In the genomic region with DNA sequence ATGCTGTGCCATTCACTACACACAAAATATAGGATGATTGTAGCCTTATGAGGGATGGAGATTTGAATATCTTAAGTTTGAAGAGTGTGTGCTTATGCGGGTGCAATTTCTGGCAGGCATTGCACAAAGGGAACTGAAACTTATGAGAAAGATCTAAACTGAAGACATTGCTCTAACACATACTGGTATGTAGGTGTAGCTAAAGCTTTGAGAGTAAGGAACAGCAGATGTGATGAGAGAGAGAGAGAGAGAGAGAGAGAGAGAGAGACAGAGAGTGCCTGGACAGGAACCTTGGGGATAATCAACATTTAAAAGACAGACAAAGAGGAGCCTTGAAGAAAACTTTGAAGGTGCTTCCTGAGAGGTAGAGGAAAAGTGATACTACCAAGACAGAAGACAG, we compare ENCODE assay signal across 8 cellular contexts.
DNase-seq lines count a peak whose midpoint lies in the region; ATAC-seq and TF ChIP-seq lines count a peak whose summit lies in the region.

No MANE protein-coding gene starts in this region.

- intact Hi-C loops in activated CD4-positive, alpha-beta T cell treated with anti-CD3 and anti-CD28 coated beads for 36 hours (cut with DNase I, micrococcal nuclease): loop anchor here in 1 of 2 experiments (10.0 kb wide), 1 partner anchor 1509 kb away; no protein-coding TSS in a partner anchor
- intact Hi-C loops in activated CD4-positive, alpha-beta T cell treated with anti-CD3 and anti-CD28 coated beads, Interleukin-2, amount 10 ng/mL, durations not matched to agents 24 days and 14 days (cut with micrococcal nuclease): loop anchor here (10.0 kb wide), 1 partner anchor 339 kb away; no protein-coding TSS in a partner anchor
- intact Hi-C loops in MCF 10A (cut with micrococcal nuclease): loop anchor here (10.0 kb wide), 2 partner anchors 219 to 421 kb away; no protein-coding TSS in a partner anchor
- intact Hi-C loops in mucosa of descending colon (cut with DNase I, micrococcal nuclease): no loop called here

- peak; percentile 64 for ATAC-seq in activated CD4-positive, alpha-beta T cell treated with anti-CD3 and anti-CD28 coated beads for 36 hours
- peak; percentile 98 for ATAC-seq in GM21737 (IDR thresholded peaks at IDR 0.05; ENCODE audit: unreplicated experiment)
- peak; percentile 98 for ATAC-seq in HG03280 (IDR thresholded peaks at IDR 0.05; ENCODE audit: unreplicated experiment)
- peak; percentile 87 for ATAC-seq in stimulated activated memory B cell treated with anti-CD40 and anti-IgM and Interleukin-4, amounts not matched to agents 10 μg/mL and 1 μg/mL and 100 μg/mL, for 72 hours
- no peak for ATAC-seq in mucosa of descending colon

- H3K27me3 Mint-ChIP-seq in activated CD4-positive, alpha-beta T cell treated with anti-CD3 and anti-CD28 coated beads for 36 hours: no peaks in the 10 kb centered on the region
- peaks cover 4% of the 10 kb centered on the region for H3K27me3 Mint-ChIP-seq in activated CD4-positive, alpha-beta T cell treated with anti-CD3 and anti-CD28 coated beads, Interleukin-2, amount 10 ng/mL, durations not matched to agents 24 days and 14 days
- no peaks in the 10 kb centered on the region for H3K27me3 Mint-ChIP-seq in stimulated activated memory B cell treated with anti-CD40 and anti-IgM and Interleukin-4, amounts not matched to agents 10 μg/mL and 1 μg/mL and 100 μg/mL, for 72 hours
- H3K27me3 Mint-ChIP-seq in MCF 10A (ENCODE audit: insufficient read depth, unreplicated experiment): no peaks in the 10 kb centered on the region

- H3K27ac Mint-ChIP-seq in activated CD4-positive, alpha-beta T cell treated with anti-CD3 and anti-CD28 coated beads for 36 hours: no peak overlapping the region
- no peak overlapping the region for H3K27ac Mint-ChIP-seq in activated CD4-positive, alpha-beta T cell treated with anti-CD3 and anti-CD28 coated beads, Interleukin-2, amount 10 ng/mL, durations not matched to agents 24 days and 14 days
- no peak overlapping the region for H3K27ac Mint-ChIP-seq in stimulated activated memory B cell treated with anti-CD40 and anti-IgM and Interleukin-4, amounts not matched to agents 10 μg/mL and 1 μg/mL and 100 μg/mL, for 72 hours
- no peak overlapping the region for H3K27ac Mint-ChIP-seq in MCF 10A (ENCODE audit: low read depth, unreplicated experiment)

- no peak overlapping the region for H3K4me3 ChIP-seq in mucosa of descending colon

- peaks cover 7% of the 10 kb centered on the region for H3K4me1 Mint-ChIP-seq in activated CD4-positive, alpha-beta T cell treated with anti-CD3 and anti-CD28 coated beads for 36 hours
- peaks cover 2% of the 10 kb centered on the region for H3K4me1 Mint-ChIP-seq in activated CD4-positive, alpha-beta T cell treated with anti-CD3 and anti-CD28 coated beads, Interleukin-2, amount 10 ng/mL, durations not matched to agents 24 days and 14 days
- peaks cover 9% of the 10 kb centered on the region for H3K4me1 Mint-ChIP-seq in stimulated activated memory B cell treated with anti-CD40 and anti-IgM and Interleukin-4, amounts not matched to agents 10 μg/mL and 1 μg/mL and 100 μg/mL, for 72 hours
- H3K4me1 Mint-ChIP-seq in MCF 10A (ENCODE audit: insufficient read depth, unreplicated experiment): peaks cover 6% of the 10 kb centered on the region

- no peaks in the 10 kb centered on the region for H3K36me3 ChIP-seq in mucosa of descending colon (ENCODE audit: low read depth)

- H3K36me3 Mint-ChIP-seq in activated CD4-positive, alpha-beta T cell treated with anti-CD3 and anti-CD28 coated beads for 36 hours (ENCODE audit: low read depth): no peaks in the 10 kb centered on the region
- no peaks in the 10 kb centered on the region for H3K36me3 Mint-ChIP-seq in activated CD4-positive, alpha-beta T cell treated with anti-CD3 and anti-CD28 coated beads, Interleukin-2, amount 10 ng/mL, durations not matched to agents 24 days and 14 days (ENCODE audit: low read depth)
- H3K36me3 Mint-ChIP-seq in stimulated activated memory B cell treated with anti-CD40 and anti-IgM and Interleukin-4, amounts not matched to agents 10 μg/mL and 1 μg/mL and 100 μg/mL, for 72 hours: no peaks in the 10 kb centered on the region
- H3K36me3 Mint-ChIP-seq in MCF 10A (ENCODE audit: insufficient read depth, unreplicated experiment): no peaks in the 10 kb centered on the region

- BruUV-seq in MCF 10A (replicated peaks; lab: Mats Ljungman, UMichigan): no TSS peak

- CTCF ChIA-PET in activated CD4-positive, alpha-beta T cell treated with anti-CD3 and anti-CD28 coated beads for 36 hours (lab: Charles Lee): no interaction called here
- CTCF ChIA-PET in MCF 10A (lab: Yijun Ruan, JAX): interaction anchor here (0.5 to 0.6 kb wide), 4 partner anchors 115 to 778 kb away, joined by 3 read pairs; no protein-coding TSS in a partner anchor

- no peak overlapping the region for H3K4me3 Mint-ChIP-seq in activated CD4-positive, alpha-beta T cell treated with anti-CD3 and anti-CD28 coated beads for 36 hours
- H3K4me3 Mint-ChIP-seq in activated CD4-positive, alpha-beta T cell treated with anti-CD3 and anti-CD28 coated beads, Interleukin-2, amount 10 ng/mL, durations not matched to agents 24 days and 14 days: no peak overlapping the region
- H3K4me3 Mint-ChIP-seq in stimulated activated memory B cell treated with anti-CD40 and anti-IgM and Interleukin-4, amounts not matched to agents 10 μg/mL and 1 μg/mL and 100 μg/mL, for 72 hours: no peak overlapping the region
- H3K4me3 Mint-ChIP-seq in MCF 10A (ENCODE audit: unreplicated experiment): no peak overlapping the region

- no peaks in the 10 kb centered on the region for H3K4me1 ChIP-seq in mucosa of descending colon (ENCODE audit: low read depth)

- no peak for DNase-seq in activated CD4-positive, alpha-beta T cell treated with anti-CD3 and anti-CD28 coated beads for 36 hours
- no peak for DNase-seq in activated CD4-positive, alpha-beta T cell treated with anti-CD3 and anti-CD28 coated beads, Interleukin-2, amount 10 ng/mL, durations not matched to agents 24 days and 14 days
- DNase-seq in MCF 10A (ENCODE audit: unreplicated experiment) (no peak), mucosa of descending colon (no peak), NCI-H2196 treated with DMSO at 0.1 percent for 48 hours (lab: John Stamatoyannopoulos, UW; ENCODE audit: unreplicated experiment) (no peak)

- POLR2A ChIA-PET in activated CD4-positive, alpha-beta T cell treated with anti-CD3 and anti-CD28 coated beads for 36 hours (lab: Charles Lee): no interaction called here
- POLR2A ChIA-PET in MCF 10A (lab: Yijun Ruan, JAX): no interaction called here

- H3K9me3 Mint-ChIP-seq in activated CD4-positive, alpha-beta T cell treated with anti-CD3 and anti-CD28 coated beads for 36 hours (ENCODE audit: low read depth): no peaks in the 10 kb centered on the region
- no peaks in the 10 kb centered on the region for H3K9me3 Mint-ChIP-seq in activated CD4-positive, alpha-beta T cell treated with anti-CD3 and anti-CD28 coated beads, Interleukin-2, amount 10 ng/mL, durations not matched to agents 24 days and 14 days
- no peaks in the 10 kb centered on the region for H3K9me3 Mint-ChIP-seq in stimulated activated memory B cell treated with anti-CD40 and anti-IgM and Interleukin-4, amounts not matched to agents 10 μg/mL and 1 μg/mL and 100 μg/mL, for 72 hours
- H3K9me3 Mint-ChIP-seq in MCF 10A (ENCODE audit: unreplicated experiment): no peaks in the 10 kb centered on the region

- H3K9me3 ChIP-seq in mucosa of descending colon: no peaks in the 10 kb centered on the region

- TF ChIP-seq CTCF in MCF 10A (IDR thresholded peaks at IDR 0.05; ENCODE audit: unreplicated experiment): no peak
- no peak for TF ChIP-seq CTCF in mucosa of descending colon (IDR thresholded peaks at IDR 0.05)

Comparison
In these comparisons a context has a peak if more than half of its experiments do, and no peak if none do; other contexts are left out.
1. intact Hi-C loops: an anchor here in activated CD4-positive, alpha-beta T cell treated with anti-CD3 and anti-CD28 coated beads, Interleukin-2, amount 10 ng/mL, durations not matched to agents 24 days and 14 days (10.0 kb wide) and MCF 10A (10.0 kb wide); none called in mucosa of descending colon.